ENCODE assay signal across 7 cellular contexts in genomic region chr16:31458073-31458834, GRCh38. TPM values are rescaled to one million over a fixed set of nuclear protein-coding genes. Genes with fewer than 3 reads are reported as not detected.
A peak's percentile ranks its signal among the peaks of the same experiment; 100 is the strongest.
DNase-seq lines count a peak whose midpoint lies in the region; ATAC-seq, FAIRE-seq and TF ChIP-seq lines count a peak whose summit lies in the region.

No MANE protein-coding gene starts in this region.

- FAIRE-seq in GM12892 (lab: Jason Lieb, UNC): peak; percentile 65

- TF ChIP-seq POLR2A in GM12892 (IDR thresholded peaks at IDR 0.05; ENCODE audit: low read depth, low read length): peak; percentile 23; the same call in 1 of the 2 replicates

- ATAC-seq in HG02885 (IDR thresholded peaks at IDR 0.05; ENCODE audit: poor library complexity, unreplicated experiment): peak; percentile 7

- intact Hi-C loops in posterior vena cava (cut with DNase I): loop anchor here in 1 of 2 donors (10.0 kb wide), 1 partner anchor 473 kb away; the partner anchor contains the start of gene HSD3B7

- no peak for DNase-seq in GM12892 (ENCODE audit: insufficient read length)
- DNase-seq in OCI-M1 (lab: John Stamatoyannopoulos, UW): peak; percentile 78
- DNase-seq in activated gamma-delta T cell (lab: John Stamatoyannopoulos, UW): peak; percentile 62
- DNase-seq in germinal center (ENCODE audit: low spot score): peak; percentile 49
- peak; percentile 90 for DNase-seq in posterior vena cava (ENCODE audit: low spot score)
- no peak for DNase-seq in HPDE6-E6E7 (ENCODE audit: extremely low spot score)

RNA-seq across cellular contexts. Expression of gene ARMC5, which starts 1.0 kb away (rescaled TPM):
- polyA plus RNA-seq in GM12892 (2012; ENCODE audit: missing spikeins): 1.9 TPM
- total RNA-seq in posterior vena cava: 1 to 10 TPM; 6.4 to 8.3 TPM

RNA-seq across cellular contexts. Expression of gene TGFB1I1, which starts 13.7 kb away (rescaled TPM):
- 0.59 TPM for polyA plus RNA-seq in GM12892 (2012; ENCODE audit: missing spikeins)
- 100 to 1,000 TPM; 232 to 239 TPM for total RNA-seq in posterior vena cava

RNA-seq across cellular contexts. Expression of gene ZNF843, which starts 15.7 kb away (rescaled TPM):
- polyA plus RNA-seq in GM12892 (2012; ENCODE audit: missing spikeins): not detected
- total RNA-seq in posterior vena cava: 1 to 10 TPM; 1.0 to 1.9 TPM

RNA-seq across cellular contexts. Expression of gene SLC5A2, which starts 24.7 kb away (rescaled TPM):
- polyA plus RNA-seq in GM12892 (2012; ENCODE audit: missing spikeins): 0.11 TPM
- under 1 TPM in 1 of 2 donors, not detected in 1; 0.33 TPM for total RNA-seq in posterior vena cava

RNA-seq across cellular contexts. Expression of gene COX6A2, which starts 30.1 kb away (rescaled TPM):
- polyA plus RNA-seq in GM12892 (2012; ENCODE audit: missing spikeins): not detected
- total RNA-seq in posterior vena cava: 1 to 10 TPM; 1.1 to 1.5 TPM

Comparison
In these comparisons a context has a peak if more than half of its experiments do, and no peak if none do; other contexts are left out.
1. DNase-seq: peak in OCI-M1 (single experiment), activated gamma-delta T cell (single experiment), germinal center (single experiment) and posterior vena cava (single experiment); none in GM12892 (single experiment) and HPDE6-E6E7 (single experiment).